ENCODE assay signal across 15 cellular contexts in genomic region chr2:180015951-180016709, GRCh38. TPM values are rescaled to one million over a fixed set of nuclear protein-coding genes. Genes with fewer than 3 reads are reported as not detected.
DNase-seq lines count a peak whose midpoint lies in the region; ATAC-seq and TF ChIP-seq lines count a peak whose summit lies in the region.
"Had no signal": no experiment of that assay in that cellular context is flagged by ENCODE, and none has a peak within 500 bp of the region (broad histone marks: within the 10 kb centered on the region; RNA-seq: fewer than 3 reads in every experiment).

No MANE protein-coding gene starts in this region.

- H3K27me3 ChIP-seq in ACC112 (ENCODE audit: insufficient read depth, low read length), result no peaks in the 10 kb centered on the region
- peaks cover 4% of the 10 kb centered on the region for H3K27me3 ChIP-seq in gastroesophageal sphincter
- H3K27me3 ChIP-seq: sigmoid colon, upper lobe of right lung had no signal

- in situ Hi-C loops in astrocyte of the cerebellum (cut with HindIII; ENCODE audit: low sequenced_read_pairs), result no loop called here

- no peaks in the 10 kb centered on the region for H3K79me2 ChIP-seq in ACC112 (ENCODE audit: control insufficient read depth, insufficient read depth, low read length, unreplicated experiment)

- TF ChIP-seq CTCF in astrocyte of the cerebellum (IDR thresholded peaks at IDR 0.05; ENCODE audit: low read depth, low read length, missing control alignments), result no peak
- no peak for TF ChIP-seq CTCF in gastroesophageal sphincter (IDR thresholded peaks at IDR 0.05)

- no peak for TF ChIP-seq EP300 in gastroesophageal sphincter (IDR thresholded peaks at IDR 0.05)

- H2AFZ ChIP-seq in ACC112 (ENCODE audit: low read length, unreplicated experiment), result peak overlapping the region; percentile 51

- 39 to 52% methylated on average over 5 of the region's 5 CpGs for WGBS in gastroesophageal sphincter (ENCODE audit: low coverage in 1 of 2), 2 donors

- H3K4me1 ChIP-seq in ACC112 (ENCODE audit: control insufficient read depth, insufficient read depth, low read length, unreplicated experiment) (peaks cover 45% of the 10 kb centered on the region), gastroesophageal sphincter (no peaks in the 10 kb centered on the region)
- H3K4me1 ChIP-seq: sigmoid colon, upper lobe of right lung had no signal

- H3K27ac ChIP-seq in ACC112 (ENCODE audit: low read depth, low read length) (peak overlapping the region; percentile 82), gastroesophageal sphincter (peak overlapping the region in 1 of 4 donors; percentile 29)
- H3K27ac ChIP-seq: upper lobe of right lung had no signal

- no peaks in the 10 kb centered on the region for H3K9me3 ChIP-seq in gastroesophageal sphincter
- H3K9me3 ChIP-seq: sigmoid colon, upper lobe of right lung had no signal

- no peak for TF ChIP-seq POLR2A in gastroesophageal sphincter (IDR thresholded peaks at IDR 0.05)

- ATAC-seq in gastroesophageal sphincter, result peak; percentile 54
- ATAC-seq: upper lobe of right lung had no signal

- H3K36me3 ChIP-seq in ACC112 (ENCODE audit: insufficient read depth, low read length) (no peaks in the 10 kb centered on the region), gastroesophageal sphincter (no peaks in the 10 kb centered on the region)
- H3K36me3 ChIP-seq: sigmoid colon, upper lobe of right lung had no signal

- H3K4me3 ChIP-seq in ACC112 (ENCODE audit: low read depth, low read length), result peak overlapping the region; percentile 43
- H3K4me3 ChIP-seq in astrocyte of the cerebellum (ENCODE audit: low read depth, low read length), result no peak overlapping the region
- no peak overlapping the region for H3K4me3 ChIP-seq in gastroesophageal sphincter
- H3K4me3 ChIP-seq: sigmoid colon, upper lobe of right lung had no signal

- DNase-seq in HS-5 (ENCODE audit: low read depth), result peak; percentile 92
- peak; percentile 36 for DNase-seq in astrocyte of the cerebellum (ENCODE audit: low read depth)
- no peak for DNase-seq in cerebellar cortex (ENCODE audit: low spot score)
- DNase-seq in putamen (ENCODE audit: low spot score), result no peak
- DNase-seq in SHP77 (lab: John Stamatoyannopoulos, UW), result no peak
- DNase-seq in C1 segment of cervical spinal cord (lab: John Stamatoyannopoulos, UW), result no peak
- DNase-seq: activated CD4-positive, alpha-beta T cell treated with anti-CD3 and anti-CD28 coated beads, Interleukin-2, amount 10 ng/mL, durations not matched to agents 7 days and 5 days; AML-193; foreskin melanocyte; islet precursor cell; NCI-H2029 treated with DMSO at 0.1 percent for 48 hours; sigmoid colon; upper lobe of right lung had no signal

RNA-seq across cellular contexts. Expression of gene CWC22, which starts 9.0 kb away (rescaled TPM):
- 10 to 100 TPM; 23.3 to 28.3 (median 25.5) TPM for total RNA-seq in gastroesophageal sphincter

Comparison
In these comparisons a context has a peak if more than half of its experiments do, and no peak if none do; other contexts are left out.
1. DNase-seq: peak in HS-5 (single experiment) and astrocyte of the cerebellum (single experiment); none in cerebellar cortex (single experiment), putamen (single experiment), SHP77 (0 of 2) and C1 segment of cervical spinal cord (0 of 14).